35 cellular contexts compared by ENCODE assay signal in the genomic region with DNA sequence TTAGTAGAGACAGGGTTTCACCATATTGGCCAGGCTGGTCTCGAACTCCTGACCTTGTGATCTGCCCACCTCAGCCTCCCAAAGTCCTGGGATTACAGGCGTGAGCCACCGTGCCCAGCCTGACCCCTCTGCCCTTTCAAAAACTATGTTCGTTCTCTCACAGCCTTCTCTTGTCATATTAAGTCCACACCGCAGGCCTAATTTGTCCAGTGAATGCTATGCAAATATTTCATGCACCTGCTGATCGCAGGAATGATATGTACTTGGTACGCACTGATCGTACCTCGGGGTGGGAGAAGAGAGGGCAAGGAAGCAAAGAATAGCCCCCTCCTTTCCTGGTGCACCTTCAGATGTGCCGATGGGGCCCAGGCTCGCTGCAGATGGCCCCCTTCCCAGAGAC. TPM values are rescaled to one million over a fixed set of nuclear protein-coding genes. Genes with fewer than 3 reads are reported as not detected.
"Had no signal": no experiment of that assay in that cellular context is flagged by ENCODE, and none has a peak within 500 bp of the region (broad histone marks: within the 10 kb centered on the region; RNA-seq: fewer than 3 reads in every experiment).

No MANE protein-coding gene starts in this region.

- DNase-seq: activated CD4-positive, alpha-beta T cell treated with anti-CD3 and anti-CD28 coated beads, Interleukin-2, amount 10 ng/mL, durations not matched to agents 24 days and 14 days; activated CD4-positive, alpha-beta T cell treated with anti-CD3 and anti-CD28 coated beads, Interleukin-2, amount 50 U/mL, for 4 hours; activated CD8-positive, alpha-beta T cell treated with anti-CD3 and anti-CD28 coated beads for 36 hours; activated gamma-delta T cell; activated naive CD4-positive, alpha-beta T cell treated with anti-CD3 and anti-CD28 coated beads for 36 hours; activated T-cell treated with anti-CD3 and anti-CD28 coated beads, Interleukin-2, amount 50 U/mL, for 1 hour; adrenal gland; body of pancreas; cerebellar nuclear complex; IMR-90; NCI-H1105; NCI-H1417 treated with DMSO at 0.1 percent for 48 hours; NCI-H1694 treated with DMSO at 0.1 percent for 48 hours; NCI-H2029 treated with DMSO at 0.1 percent for 48 hours; NCI-H2107; NCI-H2171; NCI-H345; NCI-H82; PC-9; SIG-M5; T-cell; T-helper 17 cell had no signal

- H3K27me3 ChIP-seq: adrenal gland, body of pancreas, breast epithelium had no signal

- H3K27ac Mint-ChIP-seq: activated CD4-positive, alpha-beta T cell treated with anti-CD3 and anti-CD28 coated beads, Interleukin-2, amount 10 ng/mL, durations not matched to agents 24 days and 14 days; activated CD8-positive, alpha-beta T cell treated with anti-CD3 and anti-CD28 coated beads for 36 hours; activated naive CD4-positive, alpha-beta T cell treated with anti-CD3 and anti-CD28 coated beads for 36 hours; activated naive CD4-positive, alpha-beta T cell treated with anti-CD3 and anti-CD28 coated beads, Interleukin-2, amount 50 U/mL, for 72 hours; activated T-helper 2 cell treated with anti-CD3 and anti-CD28 coated beads, Interferon-gamma antibody, Interleukin-2, Interleukin-4, amounts not matched to agents 10 μg/mL and 5 μg/mL and 100 μg/mL, durations not matched to agents 14 hours and 24 hours and 36 hours; T-cell; T-helper 17 cell had no signal

- H3K27ac ChIP-seq: adrenal gland, body of pancreas, breast epithelium, PC-9, RWPE1 had no signal

- H3K36me3 ChIP-seq: adrenal gland, breast epithelium had no signal

- H2AFZ ChIP-seq: PC-9 had no signal

- H3K9me3 Mint-ChIP-seq: activated CD4-positive, alpha-beta T cell treated with anti-CD3 and anti-CD28 coated beads, Interleukin-2, amount 10 ng/mL, durations not matched to agents 24 days and 14 days; activated CD8-positive, alpha-beta T cell treated with anti-CD3 and anti-CD28 coated beads for 36 hours; activated naive CD4-positive, alpha-beta T cell treated with anti-CD3 and anti-CD28 coated beads for 36 hours; activated naive CD4-positive, alpha-beta T cell treated with anti-CD3 and anti-CD28 coated beads, Interleukin-2, amount 50 U/mL, for 72 hours; activated T-helper 2 cell treated with anti-CD3 and anti-CD28 coated beads, Interferon-gamma antibody, Interleukin-2, Interleukin-4, amounts not matched to agents 10 μg/mL and 5 μg/mL and 100 μg/mL, durations not matched to agents 14 hours and 24 hours and 36 hours; T-cell had no signal

- ATAC-seq: activated CD8-positive, alpha-beta T cell treated with anti-CD3 and anti-CD28 coated beads for 36 hours; activated naive CD4-positive, alpha-beta T cell treated with anti-CD3 and anti-CD28 coated beads, Interleukin-2, amount 50 U/mL, for 72 hours; body of pancreas; K562; Right ventricle myocardium inferior; SK-N-SH treated with all-trans-retinoic acid at 6 μM for 48 hours; T-cell; T-helper 17 cell had no signal

- H3K4me2 ChIP-seq: PC-9 had no signal

- H3K4me3 ChIP-seq: adrenal gland, body of pancreas, breast epithelium, K562, PC-9 had no signal

- H3K4me3 Mint-ChIP-seq: activated CD4-positive, alpha-beta T cell treated with anti-CD3 and anti-CD28 coated beads, Interleukin-2, amount 10 ng/mL, durations not matched to agents 24 days and 14 days; activated CD8-positive, alpha-beta T cell treated with anti-CD3 and anti-CD28 coated beads for 36 hours; activated naive CD4-positive, alpha-beta T cell treated with anti-CD3 and anti-CD28 coated beads for 36 hours; T-cell; T-helper 17 cell had no signal

- H3K9me3 ChIP-seq: adrenal gland, body of pancreas, breast epithelium had no signal

- H3K27me3 Mint-ChIP-seq: activated CD4-positive, alpha-beta T cell treated with anti-CD3 and anti-CD28 coated beads, Interleukin-2, amount 10 ng/mL, durations not matched to agents 24 days and 14 days; activated CD8-positive, alpha-beta T cell treated with anti-CD3 and anti-CD28 coated beads for 36 hours; T-cell; T-helper 17 cell had no signal

- H3K36me3 Mint-ChIP-seq: T-cell had no signal

RNA-seq across cellular contexts. Expression of a gene that starts 3.0 kb away (rescaled TPM):
- total RNA-seq: body of pancreas had no signal

RNA-seq across cellular contexts. Expression of a gene that starts 20.4 kb away (rescaled TPM):
- total RNA-seq: activated CD4-positive, alpha-beta T cell treated with anti-CD3 and anti-CD28 coated beads, Interleukin-2, amount 10 ng/mL, durations not matched to agents 24 days and 14 days; activated CD8-positive, alpha-beta memory T cell treated with anti-CD3 and anti-CD28 coated beads for 36 hours; activated CD8-positive, alpha-beta T cell treated with anti-CD3 and anti-CD28 coated beads for 36 hours; activated naive CD4-positive, alpha-beta T cell treated with anti-CD3 and anti-CD28 coated beads for 36 hours; activated naive CD4-positive, alpha-beta T cell treated with anti-CD3 and anti-CD28 coated beads, Interleukin-2, amount 50 U/mL, for 72 hours; activated T-helper 2 cell treated with anti-CD3 and anti-CD28 coated beads, Interferon-gamma antibody, Interleukin-2, Interleukin-4, amounts not matched to agents 10 μg/mL and 5 μg/mL and 100 μg/mL, durations not matched to agents 14 hours and 24 hours and 36 hours; adrenal gland; astrocyte; body of pancreas; breast epithelium; cardiac septum; IMR-90; K562; M059J; NCI-H460; PC-9; Right ventricle myocardium inferior; SK-MEL-5; T-cell; T-helper 17 cell had no signal
- polyA plus RNA-seq: IMR-90, K562 had no signal
